In the genomic region with DNA sequence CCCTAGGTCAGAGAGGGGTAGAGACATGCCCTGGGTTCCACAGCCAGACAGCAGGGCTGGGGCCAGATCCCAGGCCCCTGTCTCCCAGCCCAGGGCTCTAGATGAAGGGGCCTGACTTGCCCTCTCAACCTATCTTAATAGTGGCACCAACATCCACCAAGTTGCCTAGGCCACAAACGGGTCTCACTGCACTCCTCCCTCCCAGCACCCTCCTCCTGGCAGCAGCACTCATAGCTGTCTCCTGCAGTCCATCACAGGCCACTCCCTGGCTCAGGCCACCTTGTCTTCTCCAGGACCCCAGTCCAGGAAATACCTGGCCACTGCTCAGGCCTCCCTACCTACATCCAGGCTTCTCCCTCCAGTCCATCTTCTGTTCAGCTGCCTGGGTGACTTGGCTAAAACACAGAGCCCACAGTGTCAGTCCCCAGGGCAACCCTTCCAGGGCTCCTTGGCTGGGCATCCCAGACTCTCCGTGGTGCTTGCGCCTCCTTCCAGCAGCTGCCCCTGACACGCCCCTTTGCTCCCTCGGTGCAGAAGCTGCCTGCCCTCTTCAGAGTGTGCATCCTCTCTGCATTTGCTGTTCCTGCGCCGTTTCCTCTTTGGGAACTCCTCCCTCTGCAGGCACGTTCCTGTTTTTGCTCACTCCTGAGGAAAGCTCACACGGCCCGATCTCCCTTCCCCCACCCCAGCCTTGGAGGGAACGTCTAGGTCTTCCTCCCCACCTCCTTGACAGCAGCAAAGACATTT, we compare ENCODE assay signal across 9 cellular contexts. TPM values are rescaled to one million over a fixed set of nuclear protein-coding genes. Genes with fewer than 3 reads are reported as not detected.
A peak's percentile ranks its signal among the peaks of the same experiment; 100 is the strongest.
DNase-seq lines count a peak whose midpoint lies in the region; ATAC-seq and TF ChIP-seq lines count a peak whose summit lies in the region.
"Had no signal": no experiment of that assay in that cellular context is flagged by ENCODE, and none has a peak within 500 bp of the region (broad histone marks: within the 10 kb centered on the region; RNA-seq: fewer than 3 reads in every experiment).

No MANE protein-coding gene starts in this region.

- H3K4me3 Mint-ChIP-seq in T-helper 2 cell treated with Interferon-gamma antibody and Interleukin-4, amounts not matched to agents 5 μg/mL and 100 μg/mL, for 36 hours, result peak overlapping the region; percentile 63
- H3K4me3 Mint-ChIP-seq: brain had no signal

- peaks cover 30% of the 10 kb centered on the region for H3K4me1 ChIP-seq in adipocyte (ENCODE audit: control insufficient read depth, insufficient read depth, low read length)
- peaks cover 18 to 44% of the 10 kb centered on the region in 2 donors for H3K4me1 ChIP-seq in thoracic aorta (ENCODE audit: control insufficient read depth in 1 of 2, low read depth in 2 of 2)
- peaks cover 1% of the 10 kb centered on the region; the same call in 1 of the 2 replicates for H3K4me1 ChIP-seq in BE2C

- H3K9ac ChIP-seq in adipocyte (ENCODE audit: low read length), result peak overlapping the region; percentile 52

- TF ChIP-seq CTCF in thoracic aorta (IDR thresholded peaks at IDR 0.05) (no peak), BE2C (IDR thresholded peaks at IDR 0.05; ENCODE audit: low read depth, low read length) (no peak)

- H3K27ac Mint-ChIP-seq in T-helper 2 cell treated with Interferon-gamma antibody and Interleukin-4, amounts not matched to agents 5 μg/mL and 100 μg/mL, for 36 hours, result peak overlapping the region; percentile 85

- H3K27me3 ChIP-seq in adipocyte (replicated peaks; ENCODE audit: control insufficient read depth, insufficient read depth, low read length) (no peaks in the 10 kb centered on the region), thoracic aorta (replicated peaks; ENCODE audit: insufficient read depth) (no peaks in the 10 kb centered on the region), BE2C (no peaks in the 10 kb centered on the region)

- H3K27me3 Mint-ChIP-seq in T-helper 2 cell treated with Interferon-gamma antibody and Interleukin-4, amounts not matched to agents 5 μg/mL and 100 μg/mL, for 36 hours (ENCODE audit: low read depth), result no peaks in the 10 kb centered on the region
- H3K27me3 Mint-ChIP-seq: brain had no signal

- H3K4me3 ChIP-seq in adipocyte (ENCODE audit: low read length) (peak overlapping the region; percentile 32), thoracic aorta (peak overlapping the region; percentile 34), BE2C (ENCODE audit: low read depth, low read length) (no peak overlapping the region)

- peak overlapping the region; percentile 75 to 80 for H3K27ac ChIP-seq in thoracic aorta

- peaks cover 16% of the 10 kb centered on the region for H3K9me3 Mint-ChIP-seq in T-helper 2 cell treated with Interferon-gamma antibody and Interleukin-4, amounts not matched to agents 5 μg/mL and 100 μg/mL, for 36 hours

- H3K36me3 Mint-ChIP-seq in T-helper 2 cell treated with Interferon-gamma antibody and Interleukin-4, amounts not matched to agents 5 μg/mL and 100 μg/mL, for 36 hours (ENCODE audit: low read depth), result peaks cover 6% of the 10 kb centered on the region
- H3K36me3 Mint-ChIP-seq: brain had no signal

- DNase-seq in T-helper 2 cell treated with Interferon-gamma antibody and Interleukin-4, amounts not matched to agents 5 μg/mL and 100 μg/mL, for 36 hours (ENCODE audit: low spot score), result peak; percentile 11
- DNase-seq in T-helper 2 cell, result no peak
- DNase-seq in adipocyte (ENCODE audit: low read depth), result no peak
- peak; percentile 62 for DNase-seq in left lobe of liver (ENCODE audit: low spot score)
- no peak for DNase-seq in thoracic aorta (ENCODE audit: low spot score)
- DNase-seq in BE2C, result no peak

- H3K9me3 ChIP-seq in adipocyte (ENCODE audit: control insufficient read depth, low read length) (peaks cover 6% of the 10 kb centered on the region), thoracic aorta (peaks cover 4% of the 10 kb centered on the region), BE2C (no peaks in the 10 kb centered on the region)

- peak; percentile 81 for ATAC-seq in left lobe of liver
- ATAC-seq in thoracic aorta (ENCODE audit: insufficient number of reproducible peaks, low FRiP score, low read depth), result peak; percentile 44
- no peak for ATAC-seq in GM19452 (IDR thresholded peaks at IDR 0.05; ENCODE audit: unreplicated experiment)
- no peak for ATAC-seq in GM21717 (IDR thresholded peaks at IDR 0.05; ENCODE audit: unreplicated experiment)

- H3K36me3 ChIP-seq in adipocyte (ENCODE audit: control insufficient read depth, insufficient read depth, low read length, severe bottlenecking) (no peaks in the 10 kb centered on the region), thoracic aorta (no peaks in the 10 kb centered on the region), BE2C (no peaks in the 10 kb centered on the region)

- peaks cover 42% of the 10 kb centered on the region for H3K4me1 Mint-ChIP-seq in T-helper 2 cell treated with Interferon-gamma antibody and Interleukin-4, amounts not matched to agents 5 μg/mL and 100 μg/mL, for 36 hours (ENCODE audit: low read depth)
- H3K4me1 Mint-ChIP-seq: brain had no signal

RNA-seq across cellular contexts. Expression of gene LRRC32, which starts 40.5 kb away (rescaled TPM):
- total RNA-seq in left lobe of liver (10.5 TPM), thoracic aorta (100 to 1,000 TPM; 133 to 214 TPM)
- polyA plus RNA-seq in BE2C (2012; ENCODE audit: insufficient read depth, insufficient read length, low read depth), result 0.73 TPM

Comparison
In these comparisons a context has a peak if more than half of its experiments do, and no peak if none do; other contexts are left out.
1. DNase-seq: peak in T-helper 2 cell treated with Interferon-gamma antibody and Interleukin-4, amounts not matched to agents 5 μg/mL and 100 μg/mL, for 36 hours (single experiment) and left lobe of liver (single experiment); none in T-helper 2 cell (0 of 5), adipocyte (single experiment), thoracic aorta (single experiment) and BE2C (single experiment).
2. ATAC-seq: peak in left lobe of liver (single experiment) and thoracic aorta (single experiment); none in GM19452 (single experiment) and GM21717 (single experiment).
3. RNA of gene LRRC32, which starts 40.5 kb away (total RNA-seq): 133 to 214 TPM in thoracic aorta; 10.5 TPM in left lobe of liver (single experiment); every median in the first group is over 10 times any median in the second.